In the genomic region with DNA sequence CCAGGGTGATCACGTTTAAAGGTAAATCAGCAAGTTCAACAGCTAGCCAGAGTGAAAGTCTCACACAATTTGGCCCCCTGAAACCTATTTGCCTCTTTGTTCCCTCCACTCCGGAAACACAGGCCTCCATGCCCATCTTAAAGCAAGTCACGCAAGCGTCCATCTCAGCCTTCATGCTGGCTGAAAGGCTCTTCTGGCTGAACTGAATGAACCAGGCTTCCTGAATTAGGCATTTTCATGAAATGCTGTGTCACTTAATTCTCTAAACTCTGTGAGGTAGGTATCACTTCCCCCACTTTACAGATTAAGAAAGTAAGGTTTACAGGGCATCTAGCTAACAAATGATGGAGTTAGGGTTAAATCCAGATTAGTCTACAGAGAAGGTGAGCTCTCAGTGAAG, we compare ENCODE assay signal across 9 cellular contexts. TPM values are rescaled to one million over a fixed set of nuclear protein-coding genes. Genes with fewer than 3 reads are reported as not detected.
A peak's percentile ranks its signal among the peaks of the same experiment; 100 is the strongest.
DNase-seq lines count a peak whose midpoint lies in the region; ATAC-seq and TF ChIP-seq lines count a peak whose summit lies in the region.
"Had no signal": no experiment of that assay in that cellular context is flagged by ENCODE, and none has a peak within 500 bp of the region (broad histone marks: within the 10 kb centered on the region; RNA-seq: fewer than 3 reads in every experiment).

No MANE protein-coding gene starts in this region.

- H3K4me3 ChIP-seq in GM06990 (replicated peaks; ENCODE audit: low read depth, low read length): peak overlapping the region; percentile 84
- H3K4me3 ChIP-seq in KMS-11 (IDR thresholded peaks at IDR 0.05; ENCODE audit: insufficient read depth, low read depth, low read length): no peak overlapping the region
- H3K4me3 ChIP-seq in breast epithelium: peak overlapping the region in 2 of 3 donors; percentile 89 to 93
- peak overlapping the region; percentile 81 for H3K4me3 ChIP-seq in ovary

- H3K27me3 ChIP-seq in GM06990 (replicated peaks; ENCODE audit: control insufficient read depth, insufficient read depth, low read length) (no peaks in the 10 kb centered on the region), KMS-11 (ENCODE audit: insufficient read depth, low read depth) (no peaks in the 10 kb centered on the region), breast epithelium (no peaks in the 10 kb centered on the region), ovary (no peaks in the 10 kb centered on the region)

- no peak for TF ChIP-seq EP300 in ovary (IDR thresholded peaks at IDR 0.05)

- H3K4me1 ChIP-seq in KMS-11 (ENCODE audit: low read depth, poor library complexity, severe bottlenecking): peaks cover 26% of the 10 kb centered on the region
- H3K4me1 ChIP-seq in breast epithelium: peaks cover 0 to 9% of the 10 kb centered on the region in 2 donors
- H3K4me1 ChIP-seq in ovary (ENCODE audit: insufficient read depth): peaks cover 9% of the 10 kb centered on the region

- H4K20me1 ChIP-seq in KMS-11 (ENCODE audit: insufficient read depth): no peaks in the 10 kb centered on the region

- intact Hi-C loops in breast epithelium (cut with DNase I; ENCODE audit: low total_unique reads) (no loop called here), ovary (cut with DNase I) (no loop called here)

- peak overlapping the region; percentile 69; the same call in 1 of the 2 replicates for H3K9ac ChIP-seq in KMS-11

- TF ChIP-seq POLR2A in breast epithelium (IDR thresholded peaks at IDR 0.05) (no peak), ovary (IDR thresholded peaks at IDR 0.05) (no peak)

- DNase-seq in GM06990 (ENCODE audit: extremely low read depth, insufficient read length): peak; percentile 18
- DNase-seq in breast epithelium (ENCODE audit: low spot score in 2 of 2): no peak
- no peak for DNase-seq in ovary
- DNase-seq in HuH-7 (ENCODE audit: low spot score): no peak
- DNase-seq in NCI-H1436 treated with DMSO at 0.1 percent for 48 hours (lab: John Stamatoyannopoulos, UW): no peak
- DNase-seq: NCI-H82 had no signal

- H3K4me2 ChIP-seq in KMS-11: peak overlapping the region; percentile 87

- TF ChIP-seq CTCF in GM06990 (IDR thresholded peaks at IDR 0.05; ENCODE audit: insufficient read depth, low read length, poor library complexity, severe bottlenecking) (no peak), KMS-11 (conservative IDR thresholded peaks at IDR 0.05; ENCODE audit: low read depth, low read length) (no peak), breast epithelium (IDR thresholded peaks at IDR 0.05) (no peak), ovary (IDR thresholded peaks at IDR 0.05) (no peak)

- peak overlapping the region; percentile 50 for H3K27ac ChIP-seq in KMS-11
- H3K27ac ChIP-seq in breast epithelium: no peak overlapping the region
- H3K27ac ChIP-seq in ovary: peak overlapping the region in 1 of 2 donors; percentile 23

- peaks cover 44% of the 10 kb centered on the region for H3K79me2 ChIP-seq in KMS-11 (ENCODE audit: insufficient read depth, low read depth)

- H3K9me3 ChIP-seq in breast epithelium: no peaks in the 10 kb centered on the region
- no peaks in the 10 kb centered on the region for H3K9me3 ChIP-seq in ovary

- WGBS in ovary, 3 donors: 31 to 52% (median 48%) methylated on average over 4 of the region's 4 CpGs

- ATAC-seq in GM19452 (IDR thresholded peaks at IDR 0.05; ENCODE audit: unreplicated experiment): no peak

- H2AFZ ChIP-seq in KMS-11 (ENCODE audit: low read depth): peak overlapping the region; percentile 12; the same call in 1 of the 2 replicates

- H3K36me3 ChIP-seq in GM06990 (ENCODE audit: control insufficient read depth, insufficient read depth, low read length) (peaks cover 4% of the 10 kb centered on the region), KMS-11 (ENCODE audit: insufficient read depth) (no peaks in the 10 kb centered on the region), breast epithelium (no peaks in the 10 kb centered on the region), ovary (no peaks in the 10 kb centered on the region)

RNA-seq across cellular contexts. Expression of a gene that starts 1.4 kb away (rescaled TPM):
- total RNA-seq in breast epithelium (10 to 100 TPM; 18.1 to 23.3 (median 19.0) TPM), ovary (10 to 100 TPM; 23.4 to 44.1 (median 31.6) TPM)
- 10 to 100 TPM; 51.8 to 61.4 TPM for polyA plus RNA-seq in ovary

RNA-seq across cellular contexts. Expression of a gene that starts 38.7 kb away (rescaled TPM):
- total RNA-seq in breast epithelium: 100 to 1,000 TPM; 162 to 248 (median 190) TPM
- total RNA-seq in ovary: 100 to 1,000 TPM; 243 to 935 (median 602) TPM
- 1,000 to 10,000 TPM in 1 of 2 donors, 100 to 1,000 TPM in 1; 650 to 1,503 TPM for polyA plus RNA-seq in ovary

RNA-seq across cellular contexts. Expression of a gene that starts 39.2 kb away (rescaled TPM):
- total RNA-seq in breast epithelium (10 to 100 TPM; 11.5 to 13.8 (median 12.0) TPM), ovary (10 to 100 TPM; 12.4 to 28.8 (median 21.3) TPM)
- 10 to 100 TPM in 1 of 2 donors, 1 to 10 TPM in 1; 7.4 to 12.9 TPM for polyA plus RNA-seq in ovary

RNA-seq across cellular contexts. Expression of a gene that starts 44.2 kb away (rescaled TPM):
- total RNA-seq in breast epithelium (not detected), ovary (not detected)
- not detected for polyA plus RNA-seq in ovary
- total RNA-seq: glomerular endothelial cell had no signal
